ENCODE assay signal across 17 cellular contexts in genomic region chr3:139746481-139746880, GRCh38.
DNase-seq lines count a peak whose midpoint lies in the region; ATAC-seq, FAIRE-seq and TF ChIP-seq lines count a peak whose summit lies in the region.
"Had no signal": no experiment of that assay in that cellular context is flagged by ENCODE, and none has a peak within 500 bp of the region (broad histone marks: within the 10 kb centered on the region; RNA-seq: fewer than 3 reads in every experiment).

No MANE protein-coding gene starts in this region.

- no peak overlapping the region for H3K4me3 Mint-ChIP-seq in astrocyte (ENCODE audit: unreplicated experiment)
- no peak overlapping the region for H3K4me3 Mint-ChIP-seq in activated CD4-positive, alpha-beta memory T cell treated with anti-CD3 and anti-CD28 coated beads, Interleukin-2, amount 10 ng/mL, durations not matched to agents 7 days and 5 days
- H3K4me3 Mint-ChIP-seq: CD4-positive, CD25-positive, alpha-beta regulatory T cell had no signal

- H4K20me1 ChIP-seq in astrocyte (ENCODE audit: insufficient read depth, low read length), result no peaks in the 10 kb centered on the region
- H4K20me1 ChIP-seq: BLaER1 treated with 17β-estradiol and CSF1 and Interleukin-3, amounts not matched to agents 10 nM and 100 nM had no signal

- ATAC-seq in GM18505 (IDR thresholded peaks at IDR 0.05; ENCODE audit: unreplicated experiment) (no peak), GM21717 (IDR thresholded peaks at IDR 0.05; ENCODE audit: unreplicated experiment) (no peak)

- H3K36me3 Mint-ChIP-seq in astrocyte (ENCODE audit: low read depth, unreplicated experiment), result no peaks in the 10 kb centered on the region
- H3K36me3 Mint-ChIP-seq in activated CD4-positive, alpha-beta memory T cell treated with anti-CD3 and anti-CD28 coated beads, Interleukin-2, amount 10 ng/mL, durations not matched to agents 7 days and 5 days (ENCODE audit: low read depth), result no peaks in the 10 kb centered on the region
- H3K36me3 Mint-ChIP-seq: CD4-positive, CD25-positive, alpha-beta regulatory T cell had no signal

- BruUV-seq in A673 (replicated peaks; lab: Mats Ljungman, UMichigan), result no TSS peak

- H3K4me1 Mint-ChIP-seq in astrocyte (ENCODE audit: low read depth, unreplicated experiment), result peaks cover 8% of the 10 kb centered on the region
- no peaks in the 10 kb centered on the region for H3K4me1 Mint-ChIP-seq in activated CD4-positive, alpha-beta memory T cell treated with anti-CD3 and anti-CD28 coated beads, Interleukin-2, amount 10 ng/mL, durations not matched to agents 7 days and 5 days
- H3K4me1 Mint-ChIP-seq: CD4-positive, CD25-positive, alpha-beta regulatory T cell had no signal

- peaks cover 10% of the 10 kb centered on the region for H3K9me3 Mint-ChIP-seq in astrocyte (ENCODE audit: unreplicated experiment)
- peaks cover 2% of the 10 kb centered on the region for H3K9me3 Mint-ChIP-seq in activated CD4-positive, alpha-beta memory T cell treated with anti-CD3 and anti-CD28 coated beads, Interleukin-2, amount 10 ng/mL, durations not matched to agents 7 days and 5 days

- FAIRE-seq in astrocyte (lab: Jason Lieb, UNC), result no peak
- FAIRE-seq: GM18507, GM19239 had no signal

- no peaks in the 10 kb centered on the region for H3K79me2 ChIP-seq in astrocyte (ENCODE audit: insufficient read depth, low read length)

- no peak overlapping the region for H3K9ac ChIP-seq in astrocyte (ENCODE audit: low read length)
- H3K9ac ChIP-seq: BLaER1 treated with 17β-estradiol and CSF1 and Interleukin-3, amounts not matched to agents 10 nM and 100 nM; GM23248 had no signal

- CTCF ChIA-PET in A673 (lab: Charles Lee), result no interaction called here
- CTCF ChIA-PET in activated CD4-positive, alpha-beta memory T cell treated with anti-CD3 and anti-CD28 coated beads, Interleukin-2, amount 10 ng/mL, durations not matched to agents 7 days and 5 days (lab: Charles Lee), result no interaction called here

- no peak overlapping the region for H3K4me2 ChIP-seq in astrocyte (ENCODE audit: low read length)
- H3K4me2 ChIP-seq: BLaER1 treated with 17β-estradiol and CSF1 and Interleukin-3, amounts not matched to agents 10 nM and 100 nM had no signal

- POLR2A ChIA-PET in A673 (lab: Charles Lee; ENCODE audit: low non-redundant PET), result no interaction called here
- POLR2A ChIA-PET in activated CD4-positive, alpha-beta memory T cell treated with anti-CD3 and anti-CD28 coated beads, Interleukin-2, amount 10 ng/mL, durations not matched to agents 7 days and 5 days (lab: Charles Lee), result no interaction called here

- H3K27ac ChIP-seq in A673 (ENCODE audit: low read depth, low read length, poor library complexity, severe bottlenecking) (no peak overlapping the region), astrocyte (ENCODE audit: low read depth, low read length) (no peak overlapping the region), mesodermal cell (ENCODE audit: low read depth, low read length, severe bottlenecking) (peak overlapping the region; percentile 20)
- H3K27ac ChIP-seq: 22Rv1; BLaER1 treated with 17β-estradiol and CSF1 and Interleukin-3, amounts not matched to agents 10 nM and 100 nM; GM23248 had no signal

- no peaks in the 10 kb centered on the region for H3K36me3 ChIP-seq in A673 (ENCODE audit: insufficient read depth, low read length, poor library complexity, severe bottlenecking)
- no peaks in the 10 kb centered on the region for H3K36me3 ChIP-seq in astrocyte (ENCODE audit: insufficient read depth, low read length)
- H3K36me3 ChIP-seq in mesodermal cell (ENCODE audit: control insufficient read depth, insufficient read depth, low read length), result no peaks in the 10 kb centered on the region
- H3K36me3 ChIP-seq: BLaER1 treated with 17β-estradiol and CSF1 and Interleukin-3, amounts not matched to agents 10 nM and 100 nM had no signal

- no peaks in the 10 kb centered on the region for H3K27me3 ChIP-seq in A673 (replicated peaks; ENCODE audit: insufficient read depth, low read depth, low read length, poor library complexity)
- H3K27me3 ChIP-seq in astrocyte (ENCODE audit: insufficient read depth, low read length), result no peaks in the 10 kb centered on the region
- H3K27me3 ChIP-seq: BLaER1 treated with 17β-estradiol and CSF1 and Interleukin-3, amounts not matched to agents 10 nM and 100 nM had no signal

- H3K4me3 ChIP-seq in A673 (ENCODE audit: low read depth, low read length, poor library complexity, severe bottlenecking), result no peak overlapping the region
- no peak overlapping the region for H3K4me3 ChIP-seq in astrocyte (ENCODE audit: insufficient read depth, low read depth, low read length)
- no peak overlapping the region for H3K4me3 ChIP-seq in mesodermal cell (ENCODE audit: extremely low read depth, insufficient read depth, low read length, poor library complexity, severe bottlenecking)
- H3K4me3 ChIP-seq: BLaER1 treated with 17β-estradiol and CSF1 and Interleukin-3, amounts not matched to agents 10 nM and 100 nM; GM23248 had no signal

- intact Hi-C loops in A673 (cut with micrococcal nuclease; ENCODE audit: unreplicated experiment), result no loop called here

- no peak overlapping the region for H2AFZ ChIP-seq in astrocyte (ENCODE audit: low read depth, low read length)
- H2AFZ ChIP-seq: GM23248 had no signal

- TF ChIP-seq CTCF in A673 (conservative IDR thresholded peaks at IDR 0.05; ENCODE audit: low read depth, low read length) (no peak), astrocyte (IDR thresholded peaks at IDR 0.05; ENCODE audit: insufficient read depth, low read depth, low read length) (no peak)

- no peaks in the 10 kb centered on the region for H3K9me3 ChIP-seq in A673 (ENCODE audit: low read depth, low read length, poor library complexity, severe bottlenecking)
- H3K9me3 ChIP-seq in astrocyte (ENCODE audit: insufficient read depth, low read depth, low read length), result no peaks in the 10 kb centered on the region
- H3K9me3 ChIP-seq in mesodermal cell (ENCODE audit: control insufficient read depth, low read length), result peaks cover 7% of the 10 kb centered on the region

- no peaks in the 10 kb centered on the region for H3K27me3 Mint-ChIP-seq in astrocyte (ENCODE audit: low read depth, unreplicated experiment)
- no peaks in the 10 kb centered on the region for H3K27me3 Mint-ChIP-seq in activated CD4-positive, alpha-beta memory T cell treated with anti-CD3 and anti-CD28 coated beads, Interleukin-2, amount 10 ng/mL, durations not matched to agents 7 days and 5 days
- H3K27me3 Mint-ChIP-seq: CD4-positive, CD25-positive, alpha-beta regulatory T cell had no signal

- H3K4me1 ChIP-seq in A673 (ENCODE audit: insufficient read depth, low read length, poor library complexity, severe bottlenecking), result no peaks in the 10 kb centered on the region
- peaks cover 9% of the 10 kb centered on the region for H3K4me1 ChIP-seq in astrocyte (ENCODE audit: insufficient read depth, low read length)
- H3K4me1 ChIP-seq in mesodermal cell (ENCODE audit: control insufficient read depth, insufficient read depth, low read length, poor library complexity, severe bottlenecking), result peaks cover 10% of the 10 kb centered on the region
- H3K4me1 ChIP-seq: BLaER1 treated with 17β-estradiol and CSF1 and Interleukin-3, amounts not matched to agents 10 nM and 100 nM had no signal

- peak overlapping the region; percentile 72 for H3K27ac Mint-ChIP-seq in astrocyte (ENCODE audit: unreplicated experiment)
- no peak overlapping the region for H3K27ac Mint-ChIP-seq in activated CD4-positive, alpha-beta memory T cell treated with anti-CD3 and anti-CD28 coated beads, Interleukin-2, amount 10 ng/mL, durations not matched to agents 7 days and 5 days
- H3K27ac Mint-ChIP-seq: CD4-positive, CD25-positive, alpha-beta regulatory T cell had no signal

- no peak for TF ChIP-seq POLR2A in GM18505 (IDR thresholded peaks at IDR 0.05; ENCODE audit: borderline replicate concordance, extremely low read depth, insufficient read depth, insufficient read length)
- no peak for TF ChIP-seq POLR2A in erythroblast (IDR thresholded peaks at IDR 0.05; ENCODE audit: low read length)

- DNase-seq in A673 (ENCODE audit: low spot score), result peak; percentile 3
- DNase-seq in NCI-H146 treated with DMSO at 0.1 percent for 48 hours (lab: John Stamatoyannopoulos, UW; ENCODE audit: unreplicated experiment), result peak; percentile 22
- no peak for DNase-seq in astrocyte (ENCODE audit: low read depth)
- no peak for DNase-seq in erythroblast (lab: John Stamatoyannopoulos, UW)
- no peak for DNase-seq in activated CD4-positive, alpha-beta memory T cell treated with anti-CD3 and anti-CD28 coated beads, Interleukin-2, amount 10 ng/mL, durations not matched to agents 7 days and 5 days
- DNase-seq: AML-193; CD4-positive, CD25-positive, alpha-beta regulatory T cell; DMS53; H7 had no signal

Comparison
In these comparisons a context has a peak if more than half of its experiments do, and no peak if none do; other contexts are left out.
1. DNase-seq: peak in A673 (single experiment) and NCI-H146 treated with DMSO at 0.1 percent for 48 hours (single experiment); none in astrocyte (single experiment), erythroblast (0 of 2) and activated CD4-positive, alpha-beta memory T cell treated with anti-CD3 and anti-CD28 coated beads, Interleukin-2, amount 10 ng/mL, durations not matched to agents 7 days and 5 days (single experiment).